Comparison of ENCODE assay signal across 8 cellular contexts in genomic region chr13:46052314-46053161, GRCh38. TPM values are rescaled to one million over a fixed set of nuclear protein-coding genes. Genes with fewer than 3 reads are reported as not detected.
DNase-seq lines count a peak whose midpoint lies in the region; ATAC-seq, FAIRE-seq and TF ChIP-seq lines count a peak whose summit lies in the region.

TSS of gene ZC3H13 (minus strand) at chr13:46052746. CDS start at chr13:46045507, 7,239 bp downstream.

- WGBS in H1 (ENCODE audit: extremely low coverage in 1 of 2, insufficient coverage in 1 of 2, insufficient read length in 1 of 2, insufficient replicate concordance in 2 of 2, low coverage in 1 of 2, low lambda C conversion rate in 2 of 2, missing lambda C conversion rate in 1 of 2), 2 experiments: 2% methylated on average over 43 of the region's 57 CpGs; no CpG with 5 or more reads in 1 of the 2 experiments
- under 1% methylated on average over 54 of the region's 57 CpGs for WGBS in mesenchymal stem cell

- no peak for TF ChIP-seq RAD21 in H1 (IDR thresholded peaks at IDR 0.05 in 1 of 2, conservative IDR thresholded peaks at IDR 0.05 in 1 of 2; ENCODE audit: low read depth in 2 of 2, low read length in 2 of 2)

- H2BK15ac ChIP-seq in H1 (ENCODE audit: low read length): no peak within 1 kb of the TSS
- no peak within 1 kb of the TSS for H2BK15ac ChIP-seq in mesenchymal stem cell (ENCODE audit: low read depth, poor library complexity, severe bottlenecking)

- no peaks in the 10 kb centered on the region for H3K36me3 ChIP-seq in H1 (ENCODE audit: control insufficient read depth in 2 of 4, insufficient read depth in 4 of 4, low read length in 3 of 4)
- no peaks in the 10 kb centered on the region for H3K36me3 ChIP-seq in mesenchymal stem cell (ENCODE audit: control insufficient read depth in 1 of 2, insufficient read depth in 2 of 2, low read depth in 1 of 2, low read length in 2 of 2)

- H3K56ac ChIP-seq in H1 (replicated peaks; ENCODE audit: insufficient read length, low read depth, low read length): peak within 1 kb of the TSS; percentile 65

- DNase-seq in Caki2 (ENCODE audit: low read depth) (peak; percentile 79), HUDEP-2 (lab: John Stamatoyannopoulos, UW; ENCODE audit: unreplicated experiment in 76 of 76) (peak in 74 of 76 experiments; percentile 22 to 94 (median 83)), NOMO-1 treated with dmso at 0.1 percent for 144 hours (lab: John Stamatoyannopoulos, UW; ENCODE audit: unreplicated experiment) (peak; percentile 91), H1 (ENCODE audit: low read depth in 1 of 2, low spot score in 2 of 2) (peak; percentile 84 to 85), mesenchymal stem cell (peak; percentile 98)
- peak; percentile 70 to 83 (median 72) for DNase-seq in activated CD8-positive, alpha-beta memory T cell treated with anti-CD3 and anti-CD28 coated beads for 48 hours (ENCODE audit: low read depth in 2 of 3, low spot score in 2 of 3)
- DNase-seq in stimulated activated CD8-positive, alpha-beta memory T cell treated with anti-CD3 and anti-CD28 coated beads, Interleukin-12 subunit alpha, Interleukin-12 subunit beta, amount 100 ng/mL, for 4 hours (ENCODE audit: low read depth): peak; percentile 82

- peak; percentile 78 to 96 for TF ChIP-seq POLR2A in H1 (IDR thresholded peaks at IDR 0.05; ENCODE audit: control extremely low read depth in 1 of 2, low read depth in 2 of 2, low read length in 2 of 2)

- peak in 2 of 3 experiments; percentile 11 to 48; a peak in 2 of 4 replicates for TF ChIP-seq CTCF in H1 (IDR thresholded peaks at IDR 0.05; ENCODE audit: control extremely low read depth in 1 of 3, insufficient read depth in 1 of 3, low read depth in 1 of 3, low read length in 3 of 3)

- H3K27me3 ChIP-seq in H1 (replicated peaks in 1 of 4; ENCODE audit: control insufficient read depth in 3 of 4, extremely low read depth in 1 of 4, insufficient read depth in 3 of 4, low read length in 3 of 4) (no peaks in the 10 kb centered on the region), mesenchymal stem cell (ENCODE audit: control insufficient read depth in 1 of 2, insufficient read depth in 1 of 2, low read length in 2 of 2) (no peaks in the 10 kb centered on the region)

- peak within 1 kb of the TSS; percentile 78 to 88 (median 82) for H3K9ac ChIP-seq in H1 (replicated peaks in 1 of 4; ENCODE audit: extremely low read depth in 1 of 4, low read depth in 3 of 4, low read length in 3 of 4)
- H3K9ac ChIP-seq in mesenchymal stem cell (ENCODE audit: low read length): peak within 1 kb of the TSS; percentile 97

- peak within 1 kb of the TSS; percentile 25 for H4K5ac ChIP-seq in H1 (ENCODE audit: insufficient read length, low read depth, low read length)

- ATAC-seq in GM21367 (IDR thresholded peaks at IDR 0.05; ENCODE audit: unreplicated experiment): peak; percentile 99

- H2BK12ac ChIP-seq in H1 (ENCODE audit: low read depth, low read length) (no peak within 1 kb of the TSS), mesenchymal stem cell (ENCODE audit: low read length in 2 of 2) (no peak within 1 kb of the TSS)

- H3K14ac ChIP-seq in H1 (ENCODE audit: insufficient read length): no peak within 1 kb of the TSS
- H3K14ac ChIP-seq in mesenchymal stem cell (ENCODE audit: low read length in 2 of 2): no peak within 1 kb of the TSS

- H3K4me2 ChIP-seq in H1 (ENCODE audit: insufficient read depth in 1 of 2, low read depth in 2 of 2, low read length in 2 of 2) (peak within 1 kb of the TSS; percentile 61 to 74), mesenchymal stem cell (ENCODE audit: low read length, poor library complexity, severe bottlenecking) (peak within 1 kb of the TSS; percentile 71)

- peak within 1 kb of the TSS; percentile 84 to 99 (median 92) for H3K4me3 ChIP-seq in H1 (ENCODE audit: extremely low read depth in 1 of 4, insufficient read depth in 2 of 4, low read depth in 3 of 4, low read length in 4 of 4)
- H3K4me3 ChIP-seq in mesenchymal stem cell (ENCODE audit: insufficient read depth in 1 of 2, low read depth in 1 of 2, low read length in 2 of 2): peak within 1 kb of the TSS; percentile 92

- FAIRE-seq in H1 (lab: Jason Lieb, UNC): peak; percentile 94

- peaks cover 18 to 46% of the 10 kb centered on the region in 2 experiments for H3K79me2 ChIP-seq in H1 (ENCODE audit: control insufficient read depth in 1 of 2, insufficient read depth in 2 of 2, low read length in 2 of 2)

- in situ Hi-C loops in Caki2 (cut with HindIII; ENCODE audit: low pct_unique_long_range_greater_than_20kb, low sequenced_read_pairs): no loop called here

- H3K9me3 ChIP-seq in H1 (ENCODE audit: insufficient read depth in 2 of 2, low read depth in 1 of 2, low read length in 1 of 2) (no peaks in the 10 kb centered on the region), mesenchymal stem cell (ENCODE audit: control insufficient read depth, low read length) (no peaks in the 10 kb centered on the region)

- H2AFZ ChIP-seq in H1 (ENCODE audit: low read length): peak within 1 kb of the TSS; percentile 100
- peak within 1 kb of the TSS; percentile 66 for H2AFZ ChIP-seq in mesenchymal stem cell (ENCODE audit: low read depth, low read length)

- H4K91ac ChIP-seq in H1 (replicated peaks; ENCODE audit: insufficient read length, low read length) (no peak within 1 kb of the TSS), mesenchymal stem cell (ENCODE audit: low read length) (no peak within 1 kb of the TSS)

- H3K23me2 ChIP-seq in H1 (ENCODE audit: low read depth, low read length): peaks cover 8% of the 10 kb centered on the region

- H2BK120ac ChIP-seq in H1 (replicated peaks; ENCODE audit: low read depth, low read length): no peak within 1 kb of the TSS
- H2BK120ac ChIP-seq in mesenchymal stem cell (ENCODE audit: low read depth, low read length): peak within 1 kb of the TSS; percentile 42

- H3K4me1 ChIP-seq in H1 (replicated peaks in 1 of 4; ENCODE audit: control insufficient read depth in 3 of 4, insufficient read depth in 4 of 4, low read length in 3 of 4) (peaks cover 0 to 2% (median 0%) of the 10 kb centered on the region in 4 experiments; a peak in 1 of 7 replicates), mesenchymal stem cell (ENCODE audit: control insufficient read depth, insufficient read depth, low read depth, low read length) (no peaks in the 10 kb centered on the region)

- peak within 1 kb of the TSS; percentile 45; the same call in 1 of the 2 replicates for H2BK5ac ChIP-seq in H1 (ENCODE audit: low read depth, low read length)
- H2BK5ac ChIP-seq in mesenchymal stem cell (ENCODE audit: low read depth, low read length, poor library complexity, severe bottlenecking): peak within 1 kb of the TSS; percentile 20

- H4K20me1 ChIP-seq in H1 (replicated peaks in 1 of 2; ENCODE audit: control insufficient read depth in 1 of 2, insufficient read depth in 2 of 2, low read length in 2 of 2): peaks cover 4% of the 10 kb centered on the region in 2 experiments

- H3K4ac ChIP-seq in H1 (replicated peaks; ENCODE audit: insufficient read length, low read depth, low read length) (no peak within 1 kb of the TSS), mesenchymal stem cell (ENCODE audit: low read depth in 1 of 2, low read length in 2 of 2) (peak within 1 kb of the TSS; percentile 35 to 55)

- H3K27ac ChIP-seq in H1 (ENCODE audit: low read depth, low read length) (peak within 1 kb of the TSS; percentile 80), mesenchymal stem cell (ENCODE audit: low read length, poor library complexity, severe bottlenecking) (peak within 1 kb of the TSS; percentile 70)

- no peak within 1 kb of the TSS for H2AK5ac ChIP-seq in H1 (ENCODE audit: low read depth, low read length)
- no peak within 1 kb of the TSS for H2AK5ac ChIP-seq in mesenchymal stem cell (ENCODE audit: low read length, severe bottlenecking)

- H3K79me1 ChIP-seq in H1 (ENCODE audit: low read depth, low read length) (no peaks in the 10 kb centered on the region), mesenchymal stem cell (replicated peaks; ENCODE audit: low read length, poor library complexity, severe bottlenecking) (peaks cover 3% of the 10 kb centered on the region)

- H3K18ac ChIP-seq in H1 (ENCODE audit: extremely low read depth, low read length) (no peak within 1 kb of the TSS), mesenchymal stem cell (ENCODE audit: low read depth in 1 of 2, low read length in 2 of 2) (peak within 1 kb of the TSS; percentile 78 to 96)

- POLR2A ChIA-PET in H1 (lab: Charles Lee; ENCODE audit: partially characterized antibody): interaction anchor here (0.6 to 1.5 kb wide), 9 partner anchors 8 to 241 kb away, joined by 3 to 6 read pairs (median 3); no protein-coding TSS in a partner anchor

- peak in 1 of 2 experiments; percentile 76; a peak in 1 of 3 replicates for TF ChIP-seq EP300 in H1 (IDR thresholded peaks at IDR 0.05; ENCODE audit: borderline replicate concordance in 1 of 2, low read depth in 2 of 2, low read length in 2 of 2)

- H3K23ac ChIP-seq in H1 (ENCODE audit: insufficient read length) (no peak within 1 kb of the TSS), mesenchymal stem cell (ENCODE audit: low read length in 2 of 2) (no peak within 1 kb of the TSS)

- CTCF ChIA-PET in H1 (lab: Charles Lee; ENCODE audit: partially characterized antibody): interaction anchor here (0.6 to 2.7 kb wide), 3 partner anchors 67 to 106 kb away, joined by 3 to 10 read pairs (median 4); no protein-coding TSS in a partner anchor

- H4K8ac ChIP-seq in H1 (ENCODE audit: extremely low read depth, insufficient read depth, low read length): peak within 1 kb of the TSS; percentile 97
- peak within 1 kb of the TSS; percentile 52 for H4K8ac ChIP-seq in mesenchymal stem cell (ENCODE audit: low read length)

- H2BK20ac ChIP-seq in H1 (ENCODE audit: low read length): no peak within 1 kb of the TSS

TF ChIP-seq in H1, 55 proteins besides CTCF, POLR2A, EP300 and RAD21 (continues in another document):
- peak; percentile 93 for TF ChIP-seq TAF1 (IDR thresholded peaks at IDR 0.05; ENCODE audit: low read depth, low read length)
- TF ChIP-seq RNF2 (IDR thresholded peaks at IDR 0.05; ENCODE audit: borderline replicate concordance, low read depth, low read length, missing control alignments, poor library complexity, severe bottlenecking): no peak
- peak; percentile 16 for TF ChIP-seq KDM4A (IDR thresholded peaks at IDR 0.05; ENCODE audit: low read depth, low read length, severe bottlenecking)
- TF ChIP-seq CREB1 (IDR thresholded peaks at IDR 0.05): peak; percentile 97
- TF ChIP-seq EGR1 (IDR thresholded peaks at IDR 0.05; ENCODE audit: borderline replicate concordance, low read depth, low read length): no peak

RNA-seq across cellular contexts. Expression of gene ZC3H13, which starts in this region (rescaled TPM):
- total RNA-seq in Caki2 (2014; rRNA removed; shearing (Covaris generic); ENCODE audit: low replicate concordance): 7.4 and 9.8 TPM in 2 replicates
- 57.8 and 60.9 TPM in 2 replicates for total RNA-seq in H1 (2021; fragmentation: NEBNext Ultra II Directional; extraction: Animal tissue kit (Norgen Biotek cat#: 25700))
- 5.1 and 6.0 TPM in 2 replicates for polyA plus RNA-seq in H1 (2011; rRNA removed)
- polyA plus RNA-seq in H1 (2011; cell fraction: cytosol; rRNA removed): 8.3 TPM
- 11.4 TPM for polyA plus RNA-seq in H1 (2011; cell fraction: nucleus; rRNA removed)
- 31.9 to 46.4 TPM (median 37.4 TPM) in 4 replicates for polyA plus RNA-seq in H1 (2012, experiment 1 of 2)
- 2.5 TPM for polyA plus RNA-seq in H1 (2012, experiment 2 of 2)
- 79.4 TPM for polyA plus RNA-seq in H1 (2013, experiment 1 of 2)
- polyA plus RNA-seq in H1 (2013, experiment 2 of 2): 89.7 TPM
- polyA minus RNA-seq in H1 (2011; rRNA and poly(A)+ RNA removed): 12.7 and 23.9 TPM in 2 replicates
- 10.3 TPM for polyA minus RNA-seq in H1 (2011; cell fraction: cytosol; rRNA and poly(A)+ RNA removed)
- 21.0 TPM for polyA minus RNA-seq in H1 (2011; cell fraction: nucleus; rRNA and poly(A)+ RNA removed)
- 37.8 TPM for polyA plus RNA-seq in mesenchymal stem cell (2013, experiment 1 of 2)
- 34.4 TPM for polyA plus RNA-seq in mesenchymal stem cell (2013, experiment 2 of 2)

Comparison
In these comparisons a context has a peak if more than half of its experiments do, and no peak if none do; other contexts are left out.
1. Peak in every context shown above with its lines: DNase-seq, ATAC-seq, H3K4me3 ChIP-seq and H3K27ac ChIP-seq.